In genomic region chr17:39002991-39003715, GRCh38 we compare ENCODE assay signal across 1 cellular context.
TF ChIP-seq lines count a peak whose summit lies in the region.

No MANE protein-coding gene starts in this region.

TF ChIP-seq in K562, 482 proteins besides CTCF, POLR2A, EP300 and RAD21 (continued from another document and continues in another):
- TF ChIP-seq ZBTB43 (CRISPR knock-in tag; IDR thresholded peaks at IDR 0.05), result no peak
- TF ChIP-seq ATF1 (CRISPR knock-in tag; IDR thresholded peaks at IDR 0.05), result no peak
- TF ChIP-seq ATF1 (tag; IDR thresholded peaks at IDR 0.05), result peak; percentile 91
- TF ChIP-seq NKRF (IDR thresholded peaks at IDR 0.05; ENCODE audit: borderline replicate concordance), result no peak; the same call in 1 of the 2 replicates
- TF ChIP-seq ZBTB40 (IDR thresholded peaks at IDR 0.05), result peak; percentile 51; the same call in 1 of the 2 replicates
- TF ChIP-seq ZBTB40 (CRISPR knock-in tag; IDR thresholded peaks at IDR 0.05), result no peak
- peak; percentile 47; the same call in 1 of the 2 replicates for TF ChIP-seq ZNF24 (IDR thresholded peaks at IDR 0.05)
- peak; percentile 13; the same call in 1 of the 2 replicates for TF ChIP-seq ARID3A (IDR thresholded peaks at IDR 0.05; ENCODE audit: borderline replicate concordance, low read depth, low read length)
- peak; percentile 63; the same call in 1 of the 2 replicates for TF ChIP-seq BACH1 (tag; IDR thresholded peaks at IDR 0.05)
- peak; percentile 45; the same call in 1 of the 2 replicates for TF ChIP-seq TAF7 (tag; IDR thresholded peaks at IDR 0.05)
- TF ChIP-seq SIX5 (IDR thresholded peaks at IDR 0.05; ENCODE audit: borderline replicate concordance in 1 of 2, insufficient read depth in 1 of 2, low read depth in 1 of 2, low read length in 2 of 2), result no peak
- no peak for TF ChIP-seq MIER1 (IDR thresholded peaks at IDR 0.05; ENCODE audit: low read depth)
- no peak for TF ChIP-seq RAD51 (IDR thresholded peaks at IDR 0.05; ENCODE audit: borderline replicate concordance, low read depth)
- no peak for TF ChIP-seq ZNF3 (CRISPR knock-in tag; IDR thresholded peaks at IDR 0.05)
- TF ChIP-seq DIDO1 (tag; IDR thresholded peaks at IDR 0.05; ENCODE audit: low read depth), result no peak
- TF ChIP-seq ZNF197 (CRISPR knock-in tag; IDR thresholded peaks at IDR 0.05; ENCODE audit: low read depth), result 0 out of 2 replicates have a peak, but pooled peaks have one; percentile 60
- peak; percentile 38; the same call in 1 of the 2 replicates for TF ChIP-seq ZBTB12 (CRISPR knock-in tag; IDR thresholded peaks at IDR 0.05)
- no peak for TF ChIP-seq ARID3B (CRISPR knock-in tag; IDR thresholded peaks at IDR 0.05; ENCODE audit: borderline replicate concordance)
- TF ChIP-seq E4F1 (CRISPR knock-in tag; IDR thresholded peaks at IDR 0.05; ENCODE audit: borderline replicate concordance), result no peak
- TF ChIP-seq YY1 (IDR thresholded peaks at IDR 0.05; ENCODE audit: borderline replicate concordance in 1 of 3, control insufficient read depth in 1 of 3, extremely low read depth in 1 of 3, insufficient read depth in 3 of 3, insufficient read length in 1 of 3, insufficient replicate concordance in 2 of 3, low read depth in 1 of 3, low read length in 2 of 3), result no peak
- 0 out of 2 replicates have a peak, but pooled peaks have one; percentile 23 for TF ChIP-seq ELF2 (CRISPR knock-in tag; IDR thresholded peaks at IDR 0.05)
- TF ChIP-seq ZC3H4 (CRISPR knock-in tag; IDR thresholded peaks at IDR 0.05; ENCODE audit: borderline replicate concordance), result no peak
- TF ChIP-seq LEF1 (IDR thresholded peaks at IDR 0.05), result peak; percentile 90
- no peak for TF ChIP-seq BDP1 (IDR thresholded peaks at IDR 0.05; ENCODE audit: insufficient read depth, insufficient read length)
- 0 out of 2 replicates have a peak, but pooled peaks have one; percentile 23 for TF ChIP-seq DDX20 (tag; IDR thresholded peaks at IDR 0.05; ENCODE audit: low read depth)
- peak; percentile 64 for TF ChIP-seq ATF3 (IDR thresholded peaks at IDR 0.05)
- TF ChIP-seq ATF3 (CRISPR knock-in tag; conservative IDR thresholded peaks at IDR 0.05), result no peak
- TF ChIP-seq ZNF431 (CRISPR knock-in tag; IDR thresholded peaks at IDR 0.05), result no peak
- peak; percentile 61; the same call in 1 of the 2 replicates for TF ChIP-seq ZNF589 (CRISPR knock-in tag; IDR thresholded peaks at IDR 0.05; ENCODE audit: low read depth)
- TF ChIP-seq ZNF263 (CRISPR knock-in tag; IDR thresholded peaks at IDR 0.05; ENCODE audit: borderline replicate concordance), result peak; percentile 95
- peak; percentile 39; the same call in 1 of the 2 replicates for TF ChIP-seq ESRRA (IDR thresholded peaks at IDR 0.05; ENCODE audit: borderline replicate concordance, low read depth)
- peak; percentile 75 for TF ChIP-seq GTF2E2 (tag; IDR thresholded peaks at IDR 0.05)
- TF ChIP-seq NR2C1 (IDR thresholded peaks at IDR 0.05), result peak; percentile 60
- peak; percentile 70 for TF ChIP-seq NR2C1 (tag; IDR thresholded peaks at IDR 0.05)
- peak in 1 of 2 experiments; percentile 63; a peak in 1 of 4 replicates for TF ChIP-seq TRIM24 (IDR thresholded peaks at IDR 0.05)
- peak; percentile 90 for TF ChIP-seq ZBTB26 (CRISPR knock-in tag; IDR thresholded peaks at IDR 0.05)
- peak; percentile 89 for TF ChIP-seq POLR2H (tag; IDR thresholded peaks at IDR 0.05; ENCODE audit: low read depth)
- no peak for TF ChIP-seq CTBP1 (IDR thresholded peaks at IDR 0.05; ENCODE audit: borderline replicate concordance)
- TF ChIP-seq GTF2A2 (tag; IDR thresholded peaks at IDR 0.05), result no peak
